8 cellular contexts compared by ENCODE assay signal in the genomic region with DNA sequence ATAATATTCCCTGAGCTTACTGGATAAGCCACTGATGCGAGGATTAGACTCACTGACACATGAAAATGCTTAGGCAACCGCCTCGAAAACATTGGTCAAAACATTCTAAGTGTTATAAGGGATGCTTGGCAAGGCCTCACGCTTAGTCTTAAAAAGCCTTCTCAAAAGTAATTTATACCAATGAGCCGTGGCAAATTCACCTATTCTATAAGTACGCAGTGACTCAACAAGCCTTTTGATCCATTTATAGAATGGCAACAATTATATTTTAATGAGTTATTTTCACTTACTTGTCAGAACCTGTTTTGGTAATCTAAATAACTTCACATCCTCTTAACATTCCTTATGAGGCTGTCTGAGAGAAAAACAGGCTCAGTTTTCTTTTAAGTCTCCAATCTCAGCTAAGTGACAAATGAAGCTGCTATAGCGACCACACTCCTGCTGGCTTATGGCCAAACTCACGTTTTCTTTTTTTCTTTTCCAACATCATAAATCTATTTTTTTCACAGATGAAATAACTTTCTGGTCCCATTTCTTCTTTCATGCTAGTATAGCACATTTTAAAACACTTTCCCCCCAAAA.
DNase-seq lines count a peak whose midpoint lies in the region; ATAC-seq, FAIRE-seq and TF ChIP-seq lines count a peak whose summit lies in the region.

No MANE protein-coding gene starts in this region.

- TF ChIP-seq EP300 in HepG2 (IDR thresholded peaks at IDR 0.05; ENCODE audit: low read depth in 2 of 2, low read length in 2 of 2) (no peak), HepG2 (CRISPR knock-in tag; IDR thresholded peaks at IDR 0.05; ENCODE audit: borderline replicate concordance) (no peak), upper lobe of left lung (IDR thresholded peaks at IDR 0.05) (no peak)

- H3K36me3 ChIP-seq in adipocyte (ENCODE audit: control insufficient read depth, insufficient read depth, low read length, severe bottlenecking) (no peaks in the 10 kb centered on the region), HepG2 (replicated peaks in 1 of 2; ENCODE audit: control insufficient read depth in 1 of 2, insufficient read depth in 2 of 2, low read length in 2 of 2) (peaks cover 0 to 1% of the 10 kb centered on the region in 2 experiments; a peak in 1 of 5 replicates), upper lobe of left lung (no peaks in the 10 kb centered on the region)

- FAIRE-seq in HepG2 (lab: Jason Lieb, UNC) = no peak
- FAIRE-seq in frontal cortex (lab: Jason Lieb, UNC) = no peak

- in situ Hi-C loops in HepG2 (cut with HindIII; ENCODE audit: extremely low pct_ligation_motif_present, low pct_unique_long_range_greater_than_20kb) = no loop called here

- H3K27me3 ChIP-seq in adipocyte (replicated peaks; ENCODE audit: control insufficient read depth, insufficient read depth, low read length) (no peaks in the 10 kb centered on the region), HepG2 (ENCODE audit: control insufficient read depth in 1 of 2, insufficient read depth in 2 of 2, low read length in 2 of 2) (no peaks in the 10 kb centered on the region; a peak in 1 of 5 replicates), upper lobe of left lung (no peaks in the 10 kb centered on the region)

- H4K20me1 ChIP-seq in HepG2 (ENCODE audit: insufficient read depth, low read length) = no peaks in the 10 kb centered on the region; the same call in 1 of the 2 replicates

- ATAC-seq in Right ventricle myocardium superior (ENCODE audit: poor library complexity) = peak; percentile 13
- ATAC-seq in left ventricle myocardium superior = no peak
- no peak for ATAC-seq in HepG2
- ATAC-seq in upper lobe of left lung (ENCODE audit: low FRiP score in 2 of 2) = peak; percentile 34 to 63
- no peak for ATAC-seq in GM21576 (IDR thresholded peaks at IDR 0.05; ENCODE audit: unreplicated experiment)

- H3K27ac ChIP-seq in HepG2 (ENCODE audit: extremely low read length, insufficient read depth, low read length) (peak overlapping the region; percentile 92), upper lobe of left lung (peak overlapping the region; percentile 8 to 62 (median 54))

- BruUV-seq in HepG2 (replicated peaks; lab: Mats Ljungman, UMichigan) = no TSS peak

- H3K9ac ChIP-seq in adipocyte (ENCODE audit: low read length) = peak overlapping the region; percentile 58
- H3K9ac ChIP-seq in HepG2 (ENCODE audit: insufficient read depth, low read depth, low read length) = peak overlapping the region; percentile 88

- 22% methylated on average over 8 of the region's 8 CpGs for WGBS in HepG2 (ENCODE audit: low lambda C conversion rate)
- 48 to 51% methylated on average over 8 of the region's 8 CpGs for WGBS in upper lobe of left lung, 2 donors

- POLR2A ChIA-PET in HepG2 (lab: Yijun Ruan, JAX) = interaction anchor here (1.1 to 1.4 kb wide), 3 partner anchors 12 to 36 kb away, joined by 3 to 4 read pairs (median 3); no protein-coding TSS in a partner anchor

- no peak for TF ChIP-seq RAD21 in HepG2 (CRISPR knock-in tag; IDR thresholded peaks at IDR 0.05)

- TF ChIP-seq POLR2A in HepG2 (IDR thresholded peaks at IDR 0.05; ENCODE audit: insufficient read depth in 1 of 2, low read depth in 2 of 2, low read length in 2 of 2) (no peak), upper lobe of left lung (IDR thresholded peaks at IDR 0.05) (no peak)

- intact Hi-C loops in Right ventricle myocardium superior (cut with DNase I) (no loop called here), left ventricle myocardium superior (cut with micrococcal nuclease) (loop anchor here (10.0 kb wide), 1 partner anchor 51 kb away; no protein-coding TSS in a partner anchor), HepG2 (cut with micrococcal nuclease; ENCODE audit: unreplicated experiment) (no loop called here)

- no peak for DNase-seq in Right ventricle myocardium superior
- no peak for DNase-seq in left ventricle myocardium superior
- DNase-seq in adipocyte (ENCODE audit: low read depth) = no peak
- DNase-seq in HepG2 (ENCODE audit: low spot score) = no peak
- no peak for DNase-seq in upper lobe of left lung
- DNase-seq in H4 (ENCODE audit: low spot score) = no peak
- no peak for DNase-seq in frontal cortex (ENCODE audit: low spot score in 2 of 2)

- H3K4me3 ChIP-seq in adipocyte (ENCODE audit: low read length) (no peak overlapping the region), HepG2 (replicated peaks in 1 of 3; ENCODE audit: insufficient read depth in 1 of 3, low read depth in 2 of 3, low read length in 3 of 3) (peak overlapping the region; percentile 66 to 84 (median 73)), upper lobe of left lung (peak overlapping the region in 3 of 4 donors; percentile 28 to 37 (median 36))

- H3K79me2 ChIP-seq in HepG2 (ENCODE audit: insufficient read depth, low read length) = peaks cover 59% of the 10 kb centered on the region

- H3K4me2 ChIP-seq in HepG2 (ENCODE audit: low read depth, low read length) = peak overlapping the region; percentile 77

- CTCF ChIA-PET in HepG2 (lab: Yijun Ruan, JAX; ENCODE audit: low intra/inter-chr PET ratio, low total read pairs) = no interaction called here

- TF ChIP-seq CTCF in HepG2 (CRISPR knock-in tag; IDR thresholded peaks at IDR 0.05) (no peak), upper lobe of left lung (IDR thresholded peaks at IDR 0.05) (no peak)

- H3K4me1 ChIP-seq in adipocyte (ENCODE audit: control insufficient read depth, insufficient read depth, low read length) = peaks cover 15% of the 10 kb centered on the region
- H3K4me1 ChIP-seq in HepG2 (ENCODE audit: insufficient read depth, low read length) = peaks cover 60% of the 10 kb centered on the region
- peaks cover 5 to 35% (median 24%) of the 10 kb centered on the region in 4 donors for H3K4me1 ChIP-seq in upper lobe of left lung

- no peaks in the 10 kb centered on the region for H3K9me3 ChIP-seq in adipocyte (ENCODE audit: control insufficient read depth, low read length)
- no peaks in the 10 kb centered on the region for H3K9me3 ChIP-seq in HepG2 (ENCODE audit: low read length)
- no peaks in the 10 kb centered on the region for H3K9me3 ChIP-seq in upper lobe of left lung

- no peak overlapping the region for H2AFZ ChIP-seq in HepG2 (ENCODE audit: low read length)

TF ChIP-seq in HepG2, 621 proteins besides CTCF, POLR2A, EP300 and RAD21:
- no peak for TF ChIP-seq CEBPG (CRISPR knock-in tag; IDR thresholded peaks at IDR 0.05)
- TF ChIP-seq ZNF652 (CRISPR knock-in tag; IDR thresholded peaks at IDR 0.05; ENCODE audit: borderline replicate concordance, low read depth) = no peak
- no peak for TF ChIP-seq ZNF772 (CRISPR knock-in tag; IDR thresholded peaks at IDR 0.05)
- TF ChIP-seq, protein P1, sequence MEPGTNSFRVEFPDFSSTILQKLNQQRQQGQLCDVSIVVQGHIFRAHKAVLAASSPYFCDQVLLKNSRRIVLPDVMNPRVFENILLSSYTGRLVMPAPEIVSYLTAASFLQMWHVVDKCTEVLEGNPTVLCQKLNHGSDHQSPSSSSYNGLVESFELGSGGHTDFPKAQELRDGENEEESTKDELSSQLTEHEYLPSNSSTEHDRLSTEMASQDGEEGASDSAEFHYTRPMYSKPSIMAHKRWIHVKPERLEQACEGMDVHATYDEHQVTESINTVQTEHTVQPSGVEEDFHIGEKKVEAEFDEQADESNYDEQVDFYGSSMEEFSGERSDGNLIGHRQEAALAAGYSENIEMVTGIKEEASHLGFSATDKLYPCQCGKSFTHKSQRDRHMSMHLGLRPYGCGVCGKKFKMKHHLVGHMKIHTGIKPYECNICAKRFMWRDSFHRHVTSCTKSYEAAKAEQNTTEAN (CRISPR knock-in tag; conservative IDR thresholded peaks at IDR 0.05) = no peak
- no peak for TF ChIP-seq MXD4 (CRISPR knock-in tag; IDR thresholded peaks at IDR 0.05)
- TF ChIP-seq ZNF703 (CRISPR knock-in tag; IDR thresholded peaks at IDR 0.05; ENCODE audit: borderline replicate concordance) = no peak
- no peak for TF ChIP-seq SIN3A (IDR thresholded peaks at IDR 0.05; ENCODE audit: borderline replicate concordance, low read depth, low read length)
- TF ChIP-seq ZNF207 (IDR thresholded peaks at IDR 0.05; ENCODE audit: borderline replicate concordance) = no peak
- no peak for TF ChIP-seq ZNF441 (CRISPR knock-in tag; IDR thresholded peaks at IDR 0.05; ENCODE audit: borderline replicate concordance)
- no peak for TF ChIP-seq HOXD1 (CRISPR knock-in tag; IDR thresholded peaks at IDR 0.05)
- no peak for TF ChIP-seq ZKSCAN5 (CRISPR knock-in tag; IDR thresholded peaks at IDR 0.05)
- TF ChIP-seq HMGA1 (CRISPR knock-in tag; conservative IDR thresholded peaks at IDR 0.05) = no peak
- no peak for TF ChIP-seq ZNF343 (CRISPR knock-in tag; IDR thresholded peaks at IDR 0.05)
- TF ChIP-seq FOXO1 (CRISPR knock-in tag; IDR thresholded peaks at IDR 0.05) = no peak
- no peak for TF ChIP-seq CCDC6 (CRISPR knock-in tag; IDR thresholded peaks at IDR 0.05)
- TF ChIP-seq, protein P2, sequence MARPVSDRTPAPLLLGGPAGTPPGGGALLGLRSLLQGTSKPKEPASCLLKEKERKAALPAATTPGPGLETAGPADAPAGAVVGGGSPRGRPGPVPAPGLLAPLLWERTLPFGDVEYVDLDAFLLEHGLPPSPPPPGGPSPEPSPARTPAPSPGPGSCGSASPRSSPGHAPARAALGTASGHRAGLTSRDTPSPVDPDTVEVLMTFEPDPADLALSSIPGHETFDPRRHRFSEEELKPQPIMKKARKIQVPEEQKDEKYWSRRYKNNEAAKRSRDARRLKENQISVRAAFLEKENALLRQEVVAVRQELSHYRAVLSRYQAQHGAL (CRISPR knock-in tag; IDR thresholded peaks at IDR 0.05; ENCODE audit: not compliant biosample characterization) = no peak
- TF ChIP-seq, protein P3, sequence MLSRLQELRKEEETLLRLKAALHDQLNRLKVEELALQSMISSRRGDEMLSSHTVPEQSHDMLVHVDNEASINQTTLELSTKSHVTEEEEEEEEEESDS (CRISPR knock-in tag; IDR thresholded peaks at IDR 0.05; ENCODE audit: borderline replicate concordance) = no peak
- no peak for TF ChIP-seq ZKSCAN1 (IDR thresholded peaks at IDR 0.05; ENCODE audit: low read length)
- no peak for TF ChIP-seq SNRNP70 (IDR thresholded peaks at IDR 0.05; ENCODE audit: low read depth, low read length)
- no peak for TF ChIP-seq BHLHE40 (IDR thresholded peaks at IDR 0.05; ENCODE audit: low read length)

Comparison
In these comparisons a context has a peak if more than half of its experiments do, and no peak if none do; other contexts are left out.
1. ATAC-seq: peak in Right ventricle myocardium superior (single experiment) and upper lobe of left lung (2 of 2); none in left ventricle myocardium superior (single experiment), HepG2 (single experiment) and GM21576 (single experiment).